30 cellular contexts compared by ENCODE assay signal in genomic region chr4:99614491-99614890, GRCh38. TPM values are rescaled to one million over a fixed set of nuclear protein-coding genes. Genes with fewer than 3 reads are reported as not detected.
DNase-seq lines count a peak whose midpoint lies in the region; ATAC-seq, FAIRE-seq and TF ChIP-seq lines count a peak whose summit lies in the region.
"Had no signal": no experiment of that assay in that cellular context is flagged by ENCODE, and none has a peak within 500 bp of the region (broad histone marks: within the 10 kb centered on the region; RNA-seq: fewer than 3 reads in every experiment).

No MANE protein-coding gene starts in this region.

- peaks cover under 1% of the 10 kb centered on the region for H3K27me3 Mint-ChIP-seq in astrocyte (ENCODE audit: low read depth, unreplicated experiment)
- H3K27me3 Mint-ChIP-seq in neural progenitor cell (ENCODE audit: insufficient read depth, low read depth), result no peaks in the 10 kb centered on the region

- H2AFZ ChIP-seq in astrocyte (ENCODE audit: low read depth, low read length) (no peak overlapping the region), neural progenitor cell (replicated peaks) (peak overlapping the region; percentile 13)

- H3K4me3 ChIP-seq in heart right ventricle, result no peak overlapping the region
- no peak overlapping the region for H3K4me3 ChIP-seq in astrocyte (ENCODE audit: insufficient read depth, low read depth, low read length)
- H3K4me3 ChIP-seq in neural progenitor cell, result no peak overlapping the region
- no peak overlapping the region for H3K4me3 ChIP-seq in small intestine (ENCODE audit: low read depth in 1 of 2, low read length in 2 of 2)
- H3K4me3 ChIP-seq: Peyer's patch had no signal

- no peaks in the 10 kb centered on the region for H3F3A ChIP-seq in neural progenitor cell (ENCODE audit: low read depth)

- no peak overlapping the region for H3K4me3 Mint-ChIP-seq in astrocyte (ENCODE audit: unreplicated experiment)
- no peak overlapping the region for H3K4me3 Mint-ChIP-seq in neural progenitor cell
- H3K4me3 Mint-ChIP-seq: CD14-positive monocyte; CD8-positive, alpha-beta memory T cell had no signal

- H3K4me1 Mint-ChIP-seq in astrocyte (ENCODE audit: low read depth, unreplicated experiment) (peaks cover 2% of the 10 kb centered on the region), neural progenitor cell (peaks cover 15% of the 10 kb centered on the region)
- H3K4me1 Mint-ChIP-seq: CD14-positive monocyte; CD8-positive, alpha-beta memory T cell had no signal

- intact Hi-C loops in heart right ventricle (cut with DNase I), result no loop called here
- intact Hi-C loops in Right ventricle myocardium inferior (cut with DNase I), result no loop called here

- peak overlapping the region in 6 of 10 donors; percentile 5 to 59 (median 44) for H3K27ac ChIP-seq in heart right ventricle
- H3K27ac ChIP-seq in astrocyte (ENCODE audit: low read depth, low read length), result no peak overlapping the region
- no peak overlapping the region for H3K27ac ChIP-seq in neural progenitor cell
- H3K27ac ChIP-seq in small intestine (ENCODE audit: low read depth in 1 of 2, low read length in 1 of 2), result no peak overlapping the region
- H3K27ac ChIP-seq: KMS-11, Peyer's patch had no signal

- 47 to 60% methylated on average over 1 of the region's 1 CpG for WGBS in heart right ventricle, 2 donors
- WGBS in small intestine, 3 donors, result 65 to 69% (median 66%) methylated on average over 1 of the region's 1 CpG

- DNase-seq in heart right ventricle (no peak), Right ventricle myocardium inferior (ENCODE audit: missing footprints) (no peak), astrocyte (ENCODE audit: low read depth) (no peak), neural progenitor cell (ENCODE audit: low spot score) (no peak), small intestine (peak; percentile 53), SIG-M5 treated with dmso at 0.1 percent for 504 hours (lab: John Stamatoyannopoulos, UW; ENCODE audit: unreplicated experiment) (no peak), GOT3 (lab: John Stamatoyannopoulos, UW) (no peak)
- DNase-seq: 8988T; ACHN; BE2C; Calu3; CD8-positive, alpha-beta memory T cell; DMS79 treated with DMSO at 0.1 percent for 48 hours; GF-D8; IMR-90; MM.1S; NCI-H1092; NCI-H1417 treated with DMSO at 0.1 percent for 48 hours; NCI-H1694 treated with DMSO at 0.1 percent for 48 hours; NCI-H2081; NCI-H226; NCI-H510A; SIG-M5 had no signal

- H3K4me2 ChIP-seq in astrocyte (ENCODE audit: low read length) (no peak overlapping the region), neural progenitor cell (no peak overlapping the region)
- H3K4me2 ChIP-seq: KMS-11 had no signal

- H3K27ac Mint-ChIP-seq in astrocyte (ENCODE audit: unreplicated experiment) (no peak overlapping the region), neural progenitor cell (no peak overlapping the region)
- H3K27ac Mint-ChIP-seq: CD14-positive monocyte; CD8-positive, alpha-beta memory T cell had no signal

- peaks cover 0 to 13% (median 0%) of the 10 kb centered on the region in 9 donors for H3K4me1 ChIP-seq in heart right ventricle
- no peaks in the 10 kb centered on the region for H3K4me1 ChIP-seq in astrocyte (ENCODE audit: insufficient read depth, low read length)
- H3K4me1 ChIP-seq in neural progenitor cell, result no peaks in the 10 kb centered on the region
- peaks cover 0 to 3% of the 10 kb centered on the region in 2 donors for H3K4me1 ChIP-seq in small intestine (ENCODE audit: control insufficient read depth in 2 of 2, insufficient read depth in 1 of 2, low read depth in 1 of 2, low read length in 1 of 2)
- H3K4me1 ChIP-seq: BE2C, Peyer's patch had no signal

- H3K36me3 Mint-ChIP-seq in astrocyte (ENCODE audit: low read depth, unreplicated experiment) (no peaks in the 10 kb centered on the region), neural progenitor cell (peaks cover under 1% of the 10 kb centered on the region)
- H3K36me3 Mint-ChIP-seq: CD14-positive monocyte; CD8-positive, alpha-beta memory T cell had no signal

- H3K36me3 ChIP-seq in heart right ventricle, result no peaks in the 10 kb centered on the region
- H3K36me3 ChIP-seq in astrocyte (ENCODE audit: insufficient read depth, low read length), result no peaks in the 10 kb centered on the region
- no peaks in the 10 kb centered on the region for H3K36me3 ChIP-seq in neural progenitor cell
- H3K36me3 ChIP-seq in small intestine (ENCODE audit: control insufficient read depth in 2 of 2, insufficient read depth in 2 of 2, low read length in 2 of 2), result peaks cover 0 to 18% of the 10 kb centered on the region in 2 donors
- H3K36me3 ChIP-seq: BE2C had no signal

- H4K20me1 ChIP-seq in astrocyte (ENCODE audit: insufficient read depth, low read length) (no peaks in the 10 kb centered on the region), neural progenitor cell (ENCODE audit: low read depth) (no peaks in the 10 kb centered on the region)

- no peak for ATAC-seq in heart right ventricle
- no peak for ATAC-seq in Right ventricle myocardium inferior
- no peak for ATAC-seq in GM19467 (IDR thresholded peaks at IDR 0.05; ENCODE audit: unreplicated experiment)

- TF ChIP-seq CTCF in heart right ventricle (IDR thresholded peaks at IDR 0.05) (no peak), astrocyte (IDR thresholded peaks at IDR 0.05; ENCODE audit: insufficient read depth, low read depth, low read length) (no peak), neural progenitor cell (IDR thresholded peaks at IDR 0.05) (no peak)

- H3K79me2 ChIP-seq in astrocyte (ENCODE audit: insufficient read depth, low read length), result no peaks in the 10 kb centered on the region
- H3K79me2 ChIP-seq in neural progenitor cell (ENCODE audit: low read depth), result no peaks in the 10 kb centered on the region

- FAIRE-seq in astrocyte (lab: Jason Lieb, UNC) (peak; percentile 9), small intestine (lab: Jason Lieb, UNC) (no peak)
- FAIRE-seq: GM12892, H54 had no signal

- H3K9me3 Mint-ChIP-seq in astrocyte (ENCODE audit: unreplicated experiment) (no peaks in the 10 kb centered on the region), neural progenitor cell (no peaks in the 10 kb centered on the region)
- H3K9me3 Mint-ChIP-seq: CD8-positive, alpha-beta memory T cell had no signal

- H3K27me3 ChIP-seq in heart right ventricle (no peaks in the 10 kb centered on the region), astrocyte (ENCODE audit: insufficient read depth, low read length) (no peaks in the 10 kb centered on the region), neural progenitor cell (no peaks in the 10 kb centered on the region), small intestine (ENCODE audit: control insufficient read depth in 2 of 2, insufficient read depth in 2 of 2, low read length in 2 of 2) (no peaks in the 10 kb centered on the region)
- H3K27me3 ChIP-seq: Peyer's patch had no signal

- H3K9ac ChIP-seq in astrocyte (ENCODE audit: low read length) (no peak overlapping the region), neural progenitor cell (no peak overlapping the region)
- H3K9ac ChIP-seq: KMS-11 had no signal

- H3K9me3 ChIP-seq in heart right ventricle (no peaks in the 10 kb centered on the region), astrocyte (ENCODE audit: insufficient read depth, low read depth, low read length) (no peaks in the 10 kb centered on the region), neural progenitor cell (ENCODE audit: low read depth) (no peaks in the 10 kb centered on the region), small intestine (ENCODE audit: control insufficient read depth, low read depth) (no peaks in the 10 kb centered on the region)
- H3K9me3 ChIP-seq: BE2C, Peyer's patch had no signal

RNA-seq across cellular contexts. Expression of gene MTTP, which starts 39.9 kb away (rescaled TPM):
- total RNA-seq in heart right ventricle (1 to 10 TPM; 1.5 to 5.9 (median 3.6) TPM), Right ventricle myocardium inferior (3.9 TPM), astrocyte (0.29 and 0.41 TPM in 2 replicates), neural progenitor cell (ENCODE audit: low replicate concordance) (1.1 and 4.4 TPM in 2 replicates)
- polyA plus RNA-seq in heart right ventricle (1 to 10 TPM in 1 of 2 donors, under 1 TPM in 1; 0.23 to 1.3 TPM), small intestine (100 to 1,000 TPM; 108 to 232 (median 208) TPM)
- total RNA-seq: Calu3; CD8-positive, alpha-beta memory T cell had no signal
- polyA plus RNA-seq: CD14-positive monocyte; CD8-positive, alpha-beta memory T cell had no signal

RNA-seq across cellular contexts. Expression of gene C4orf54, which starts 43.1 kb away (rescaled TPM):
- total RNA-seq in heart right ventricle (1 to 10 TPM in 8 of 10 donors, under 1 TPM in 2; 0.68 to 9.3 (median 1.6) TPM), Right ventricle myocardium inferior (6.4 TPM), astrocyte (not detected in 2 replicates), neural progenitor cell (ENCODE audit: low replicate concordance) (not detected in 2 replicates)
- polyA plus RNA-seq in heart right ventricle (10 to 100 TPM in 1 of 2 donors, under 1 TPM in 1; 0.80 to 14.4 TPM), small intestine (under 1 TPM in 2 of 3 donors, not detected in 1; under 0.01 to 0.27 TPM)
- total RNA-seq: Calu3; CD8-positive, alpha-beta memory T cell; IMR-90; OCI-LY7; Peyer's patch had no signal
- polyA plus RNA-seq: CD14-positive monocyte; CD8-positive, alpha-beta memory T cell; IMR-90 had no signal

RNA-seq across cellular contexts. Expression of gene TRMT10A, which starts 50.7 kb away (rescaled TPM):
- 1 to 10 TPM; 2.8 to 5.0 (median 3.9) TPM for total RNA-seq in heart right ventricle
- 1 to 10 TPM; 1.9 to 4.0 TPM for polyA plus RNA-seq in heart right ventricle
- total RNA-seq in Right ventricle myocardium inferior, result 3.5 TPM
- 9.6 and 11.8 TPM in 2 replicates for total RNA-seq in astrocyte
- 11.0 and 15.6 TPM in 2 replicates for total RNA-seq in neural progenitor cell (ENCODE audit: low replicate concordance)
- 1 to 10 TPM; 3.8 to 7.4 (median 6.7) TPM for polyA plus RNA-seq in small intestine

Comparison
In these comparisons a context has a peak if more than half of its experiments do, and no peak if none do; other contexts are left out.
1. H3K27ac ChIP-seq: peak in heart right ventricle (6 of 10); none in astrocyte (single experiment), neural progenitor cell (single experiment) and small intestine (0 of 2).